ENCODE assay signal across 33 cellular contexts in genomic region chr10:93771354-93771753, GRCh38. TPM values are rescaled to one million over a fixed set of nuclear protein-coding genes. Genes with fewer than 3 reads are reported as not detected.
"Had no signal": no experiment of that assay in that cellular context is flagged by ENCODE, and none has a peak within 500 bp of the region (broad histone marks: within the 10 kb centered on the region; RNA-seq: fewer than 3 reads in every experiment).

No MANE protein-coding gene starts in this region.

- H3K36me3 ChIP-seq: ascending aorta, cardiac muscle cell, SJCRH30 had no signal

- ATAC-seq: activated CD4-positive, alpha-beta T cell treated with anti-CD3 and anti-CD28 coated beads for 36 hours; activated CD4-positive, CD25-positive, alpha-beta regulatory T cell treated with anti-CD3 and anti-CD28 coated beads, Interleukin-2, amount 50 U/mL, for 24 hours; activated CD8-positive, alpha-beta T cell treated with anti-CD3 and anti-CD28 coated beads, Interleukin-2, amount 10 ng/mL, durations not matched to agents 7 days and 5 days; Panc1; WTC11 had no signal

- H3K27ac Mint-ChIP-seq: activated CD4-positive, alpha-beta T cell treated with anti-CD3 and anti-CD28 coated beads for 36 hours; activated CD4-positive, alpha-beta T cell treated with anti-CD3 and anti-CD28 coated beads, Interleukin-2, amount 10 ng/mL, durations not matched to agents 7 days and 5 days; activated CD8-positive, alpha-beta T cell treated with anti-CD3 and anti-CD28 coated beads, Interleukin-2, amount 10 ng/mL, durations not matched to agents 7 days and 5 days; activated naive CD4-positive, alpha-beta T cell treated with anti-CD3 and anti-CD28 coated beads, Interleukin-2, amount 50 U/mL, for 24 hours; activated naive CD8-positive, alpha-beta T cell treated with anti-CD3 and anti-CD28 coated beads, Interleukin-2, amount 10 ng/mL, durations not matched to agents 7 days and 5 days; activated T-cell treated with anti-CD3 and anti-CD28 coated beads, Interleukin-2, amount 50 U/mL, for 24 hours; activated T-helper 2 cell treated with anti-CD3 and anti-CD28 coated beads, Interferon-gamma antibody, Interleukin-2, Interleukin-4, amounts not matched to agents 10 μg/mL and 5 μg/mL and 100 μg/mL, durations not matched to agents 14 hours and 24 hours and 36 hours; T-helper 1 cell treated with Interleukin-12 subunit alpha and Interleukin-12 subunit beta and Interleukin-4 antibody, amounts not matched to agents 30 μg/mL and 1 μg/mL, for 36 hours; T-helper 2 cell treated with Interferon-gamma antibody and Interleukin-4, amounts not matched to agents 5 μg/mL and 100 μg/mL, for 36 hours; WTC11 had no signal

- H3K4me1 ChIP-seq: ascending aorta, SJCRH30 had no signal

- DNase-seq: activated CD4-positive, alpha-beta T cell treated with anti-CD3 and anti-CD28 coated beads for 36 hours; activated CD4-positive, alpha-beta T cell treated with anti-CD3 and anti-CD28 coated beads, Interleukin-2, amount 10 ng/mL, durations not matched to agents 7 days and 5 days; activated CD4-positive, alpha-beta T cell treated with anti-CD3 and anti-CD28 coated beads, Interleukin-2, amount 50 U/mL, for 48 hours; activated CD8-positive, alpha-beta T cell treated with anti-CD3 and anti-CD28 coated beads, Interleukin-2, amount 10 ng/mL, durations not matched to agents 7 days and 5 days; activated gamma-delta T cell; activated naive CD4-positive, alpha-beta T cell treated with Interleukin-2 at 50 U/mL for 16 hours; activated naive CD8-positive, alpha-beta T cell treated with anti-CD3 and anti-CD28 coated beads, Interleukin-2, amount 10 ng/mL, durations not matched to agents 7 days and 5 days; activated T-cell treated with anti-CD3 and anti-CD28 coated beads, Interleukin-2, amount 50 U/mL, for 24 hours; amygdala; Karpas-422; KBM-7; NCI-H1048; NCI-H146; NCI-H187; NCI-H2029 treated with DMSO at 0.1 percent for 48 hours; NCI-H2107; NCI-H226; NCI-H446 treated with DMSO at 0.1 percent for 48 hours; NCI-H524; SHP77; SJCRH30 had no signal

- H3K27me3 ChIP-seq: ascending aorta, cardiac muscle cell, SJCRH30 had no signal

- H3K36me3 Mint-ChIP-seq: activated naive CD4-positive, alpha-beta T cell treated with anti-CD3 and anti-CD28 coated beads, Interleukin-2, amount 50 U/mL, for 24 hours; activated naive CD8-positive, alpha-beta T cell treated with anti-CD3 and anti-CD28 coated beads, Interleukin-2, amount 10 ng/mL, durations not matched to agents 7 days and 5 days; WTC11 had no signal

- H3K4me3 ChIP-seq: ascending aorta, cardiac muscle cell, SJCRH30, SK-N-MC had no signal

- H3K27ac ChIP-seq: ascending aorta, cardiac muscle cell, SJCRH30, SK-N-MC had no signal

- H3K9me3 Mint-ChIP-seq: activated CD4-positive, alpha-beta T cell treated with anti-CD3 and anti-CD28 coated beads, Interleukin-2, amount 10 ng/mL, durations not matched to agents 7 days and 5 days; activated naive CD4-positive, alpha-beta T cell treated with anti-CD3 and anti-CD28 coated beads, Interleukin-2, amount 50 U/mL, for 24 hours; activated naive CD8-positive, alpha-beta T cell treated with anti-CD3 and anti-CD28 coated beads, Interleukin-2, amount 10 ng/mL, durations not matched to agents 7 days and 5 days; activated T-cell treated with anti-CD3 and anti-CD28 coated beads, Interleukin-2, amount 50 U/mL, for 24 hours; activated T-helper 2 cell treated with anti-CD3 and anti-CD28 coated beads, Interferon-gamma antibody, Interleukin-2, Interleukin-4, amounts not matched to agents 10 μg/mL and 5 μg/mL and 100 μg/mL, durations not matched to agents 14 hours and 24 hours and 36 hours; central memory CD8-positive, alpha-beta T cell; T-helper 1 cell treated with Interleukin-12 subunit alpha and Interleukin-12 subunit beta and Interleukin-4 antibody, amounts not matched to agents 30 μg/mL and 1 μg/mL, for 36 hours; T-helper 2 cell treated with Interferon-gamma antibody and Interleukin-4, amounts not matched to agents 5 μg/mL and 100 μg/mL, for 36 hours had no signal

- H3K9me3 ChIP-seq: ascending aorta, SJCRH30 had no signal

- H3K4me3 Mint-ChIP-seq: activated CD4-positive, alpha-beta T cell treated with anti-CD3 and anti-CD28 coated beads for 36 hours; activated CD4-positive, alpha-beta T cell treated with anti-CD3 and anti-CD28 coated beads, Interleukin-2, amount 10 ng/mL, durations not matched to agents 7 days and 5 days; activated CD8-positive, alpha-beta T cell treated with anti-CD3 and anti-CD28 coated beads, Interleukin-2, amount 10 ng/mL, durations not matched to agents 7 days and 5 days; activated naive CD4-positive, alpha-beta T cell treated with anti-CD3 and anti-CD28 coated beads, Interleukin-2, amount 50 U/mL, for 24 hours; activated naive CD8-positive, alpha-beta T cell treated with anti-CD3 and anti-CD28 coated beads, Interleukin-2, amount 10 ng/mL, durations not matched to agents 7 days and 5 days; activated T-cell treated with anti-CD3 and anti-CD28 coated beads, Interleukin-2, amount 50 U/mL, for 24 hours; central memory CD8-positive, alpha-beta T cell; T-helper 1 cell treated with Interleukin-12 subunit alpha and Interleukin-12 subunit beta and Interleukin-4 antibody, amounts not matched to agents 30 μg/mL and 1 μg/mL, for 36 hours; T-helper 2 cell treated with Interferon-gamma antibody and Interleukin-4, amounts not matched to agents 5 μg/mL and 100 μg/mL, for 36 hours; WTC11 had no signal

- H3K4me1 Mint-ChIP-seq: activated CD4-positive, alpha-beta T cell treated with anti-CD3 and anti-CD28 coated beads for 36 hours; activated CD4-positive, alpha-beta T cell treated with anti-CD3 and anti-CD28 coated beads, Interleukin-2, amount 10 ng/mL, durations not matched to agents 7 days and 5 days; activated naive CD4-positive, alpha-beta T cell treated with anti-CD3 and anti-CD28 coated beads, Interleukin-2, amount 50 U/mL, for 24 hours; activated naive CD8-positive, alpha-beta T cell treated with anti-CD3 and anti-CD28 coated beads, Interleukin-2, amount 10 ng/mL, durations not matched to agents 7 days and 5 days; central memory CD8-positive, alpha-beta T cell had no signal

RNA-seq across cellular contexts. Expression of gene LGI1, which starts 13.6 kb away (rescaled TPM):
- total RNA-seq: activated CD4-positive, alpha-beta T cell treated with anti-CD3 and anti-CD28 coated beads for 36 hours; activated CD4-positive, alpha-beta T cell treated with anti-CD3 and anti-CD28 coated beads, Interleukin-2, amount 10 ng/mL, durations not matched to agents 7 days and 5 days; activated CD8-positive, alpha-beta T cell treated with anti-CD3 and anti-CD28 coated beads, Interleukin-2, amount 10 ng/mL, durations not matched to agents 7 days and 5 days; activated naive CD8-positive, alpha-beta T cell treated with anti-CD3 and anti-CD28 coated beads, Interleukin-2, amount 10 ng/mL, durations not matched to agents 7 days and 5 days; activated T-helper 2 cell treated with anti-CD3 and anti-CD28 coated beads, Interferon-gamma antibody, Interleukin-2, Interleukin-4, amounts not matched to agents 10 μg/mL and 5 μg/mL and 100 μg/mL, durations not matched to agents 14 hours and 24 hours and 36 hours; ascending aorta; cardiac muscle cell; MCF 10A; SJCRH30; WTC11 had no signal
- polyA plus RNA-seq: cardiac muscle cell had no signal
